ENCODE assay signal across 17 cellular contexts in the genomic region with DNA sequence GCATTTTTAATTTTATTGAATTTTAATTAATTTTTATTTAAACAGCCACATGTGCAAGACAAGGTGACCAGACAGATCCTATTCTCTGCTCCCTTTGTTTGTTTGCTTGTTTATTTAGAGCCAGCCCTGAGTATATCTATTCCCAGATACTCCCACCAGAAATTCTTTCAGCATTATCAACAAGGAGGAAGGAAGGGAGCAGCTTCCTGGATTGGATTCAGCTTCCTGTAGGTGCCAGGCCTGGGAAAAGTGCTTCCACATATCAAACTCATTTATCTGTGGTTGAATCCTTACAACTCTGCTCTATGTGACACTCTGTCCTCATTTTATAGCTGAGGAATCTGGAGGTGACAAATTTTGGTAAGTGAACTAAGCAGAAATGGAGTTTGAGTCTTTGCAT.
A peak's percentile ranks its signal among the peaks of the same experiment; 100 is the strongest.
DNase-seq lines count a peak whose midpoint lies in the region; ATAC-seq, FAIRE-seq and TF ChIP-seq lines count a peak whose summit lies in the region.
"Had no signal": no experiment of that assay in that cellular context is flagged by ENCODE, and none has a peak within 500 bp of the region (broad histone marks: within the 10 kb centered on the region; RNA-seq: fewer than 3 reads in every experiment).

No MANE protein-coding gene starts in this region.

- POLR2A ChIA-PET in naive thymus-derived CD4-positive, alpha-beta T cell (lab: Charles Lee), result interaction anchor here (1.0 to 1.9 kb wide), 3 partner anchors 13 to 59 kb away, joined by 3 to 6 read pairs (median 4); no protein-coding TSS in a partner anchor

- no peak for FAIRE-seq in astrocyte (lab: Jason Lieb, UNC)

- H3K27ac Mint-ChIP-seq in astrocyte (ENCODE audit: unreplicated experiment), result peak overlapping the region; percentile 37
- H3K27ac Mint-ChIP-seq in naive thymus-derived CD4-positive, alpha-beta T cell, result peak overlapping the region in 2 of 9 donors; percentile 39 to 69
- H3K27ac Mint-ChIP-seq: naive B cell had no signal

- ATAC-seq in heart right ventricle (peak in 2 of 8 donors; percentile 34 to 45), Right ventricle myocardium superior (ENCODE audit: poor library complexity) (no peak), upper lobe of left lung (ENCODE audit: low FRiP score in 2 of 2) (no peak), HG02884 (IDR thresholded peaks at IDR 0.05; ENCODE audit: unreplicated experiment) (no peak)
- ATAC-seq in naive thymus-derived CD4-positive, alpha-beta T cell, result no peak

- H3K4me3 Mint-ChIP-seq in astrocyte (ENCODE audit: unreplicated experiment), result no peak overlapping the region
- H3K4me3 Mint-ChIP-seq in naive thymus-derived CD4-positive, alpha-beta T cell, result peak overlapping the region in 1 of 10 donors; percentile 26
- H3K4me3 Mint-ChIP-seq: naive B cell had no signal

- peaks cover 4% of the 10 kb centered on the region for H3K36me3 Mint-ChIP-seq in astrocyte (ENCODE audit: low read depth, unreplicated experiment)
- H3K36me3 Mint-ChIP-seq in naive thymus-derived CD4-positive, alpha-beta T cell, result peaks cover 0 to 1% (median 0%) of the 10 kb centered on the region in 5 donors

- H3K79me2 ChIP-seq in astrocyte (ENCODE audit: insufficient read depth, low read length), result no peaks in the 10 kb centered on the region

- intact Hi-C loops in heart right ventricle (cut with DNase I) (loop anchor here in 4 of 10 donors (5.0 to 10.0 kb wide), 5 partner anchors 51 to 249 kb away; a partner anchor contains a TSS), Right ventricle myocardium superior (cut with DNase I) (no loop called here)
- intact Hi-C loops in naive thymus-derived CD4-positive, alpha-beta T cell (cut with micrococcal nuclease), result no loop called here

- H3K27me3 ChIP-seq in heart right ventricle (no peaks in the 10 kb centered on the region), astrocyte (ENCODE audit: insufficient read depth, low read length) (no peaks in the 10 kb centered on the region), upper lobe of left lung (no peaks in the 10 kb centered on the region)
- no peaks in the 10 kb centered on the region for H3K27me3 ChIP-seq in naive thymus-derived CD4-positive, alpha-beta T cell (ENCODE audit: control insufficient read depth in 2 of 2, insufficient read depth in 2 of 2, low read length in 2 of 2)
- H3K27me3 ChIP-seq: breast epithelium, vagina had no signal

- peak overlapping the region; percentile 24 for H3K9ac ChIP-seq in astrocyte (ENCODE audit: low read length)

- H3K27me3 Mint-ChIP-seq in astrocyte (ENCODE audit: low read depth, unreplicated experiment), result no peaks in the 10 kb centered on the region
- H3K27me3 Mint-ChIP-seq in naive thymus-derived CD4-positive, alpha-beta T cell, result peaks cover 0 to 3% (median 0%) of the 10 kb centered on the region in 5 donors

- TF ChIP-seq EP300 in upper lobe of left lung (IDR thresholded peaks at IDR 0.05), result peak in 2 of 4 donors; percentile 43 to 56

- TF ChIP-seq CTCF in heart right ventricle (IDR thresholded peaks at IDR 0.05) (no peak), astrocyte (IDR thresholded peaks at IDR 0.05; ENCODE audit: insufficient read depth, low read depth, low read length) (no peak), upper lobe of left lung (IDR thresholded peaks at IDR 0.05) (no peak)

- H2AFZ ChIP-seq in astrocyte (ENCODE audit: low read depth, low read length), result no peak overlapping the region

- H3K36me3 ChIP-seq in heart right ventricle (no peaks in the 10 kb centered on the region), astrocyte (ENCODE audit: insufficient read depth, low read length) (no peaks in the 10 kb centered on the region), upper lobe of left lung (no peaks in the 10 kb centered on the region)
- H3K36me3 ChIP-seq in naive thymus-derived CD4-positive, alpha-beta T cell (ENCODE audit: control insufficient read depth in 2 of 3, insufficient read depth in 3 of 3, low read length in 3 of 3), result no peaks in the 10 kb centered on the region
- H3K36me3 ChIP-seq: breast epithelium, vagina had no signal

- no peaks in the 10 kb centered on the region for H3K9me3 Mint-ChIP-seq in astrocyte (ENCODE audit: unreplicated experiment)
- peaks cover 0 to 1% (median 0%) of the 10 kb centered on the region in 11 donors for H3K9me3 Mint-ChIP-seq in naive thymus-derived CD4-positive, alpha-beta T cell

- H3K4me3 ChIP-seq in heart right ventricle, result no peak overlapping the region
- no peak overlapping the region for H3K4me3 ChIP-seq in astrocyte (ENCODE audit: insufficient read depth, low read depth, low read length)
- H3K4me3 ChIP-seq in upper lobe of left lung, result no peak overlapping the region
- H3K4me3 ChIP-seq in naive thymus-derived CD4-positive, alpha-beta T cell (ENCODE audit: low read length), result no peak overlapping the region
- H3K4me3 ChIP-seq: breast epithelium had no signal

- no peaks in the 10 kb centered on the region for H3K9me3 ChIP-seq in heart right ventricle
- no peaks in the 10 kb centered on the region for H3K9me3 ChIP-seq in astrocyte (ENCODE audit: insufficient read depth, low read depth, low read length)
- H3K9me3 ChIP-seq in upper lobe of left lung, result no peaks in the 10 kb centered on the region
- no peaks in the 10 kb centered on the region for H3K9me3 ChIP-seq in naive thymus-derived CD4-positive, alpha-beta T cell (ENCODE audit: control insufficient read depth in 2 of 3, low read length in 3 of 3)
- H3K9me3 ChIP-seq: breast epithelium, Caco-2, vagina had no signal

- no peaks in the 10 kb centered on the region for H4K20me1 ChIP-seq in astrocyte (ENCODE audit: insufficient read depth, low read length)

- peaks cover 56% of the 10 kb centered on the region for H3K4me1 Mint-ChIP-seq in astrocyte (ENCODE audit: low read depth, unreplicated experiment)
- H3K4me1 Mint-ChIP-seq in naive thymus-derived CD4-positive, alpha-beta T cell, result peaks cover 8 to 48% (median 36%) of the 10 kb centered on the region in 7 donors

- TF ChIP-seq POLR2A in upper lobe of left lung (IDR thresholded peaks at IDR 0.05), result no peak

- H3K27ac ChIP-seq in heart right ventricle (peak overlapping the region in 7 of 10 donors; percentile 4 to 53 (median 36)), astrocyte (ENCODE audit: low read depth, low read length) (no peak overlapping the region), upper lobe of left lung (peak overlapping the region; percentile 42 to 73 (median 70))
- no peak overlapping the region for H3K27ac ChIP-seq in naive thymus-derived CD4-positive, alpha-beta T cell (ENCODE audit: low read depth, low read length)
- H3K27ac ChIP-seq: breast epithelium had no signal

- DNase-seq in heart right ventricle, result no peak
- no peak for DNase-seq in Right ventricle myocardium superior
- no peak for DNase-seq in astrocyte (ENCODE audit: low read depth)
- peak; percentile 42 for DNase-seq in left kidney (ENCODE audit: low read depth, low spot score)
- no peak for DNase-seq in upper lobe of left lung
- DNase-seq in naive thymus-derived CD4-positive, alpha-beta T cell, result no peak
- no peak for DNase-seq in NCI-H345 (lab: John Stamatoyannopoulos, UW)
- DNase-seq: activated CD8-positive, alpha-beta memory T cell treated with anti-CD3 and anti-CD28 coated beads for 24 hours; activated naive CD4-positive, alpha-beta T cell; Caco-2; naive B cell; NCI-H82; SHP77; stimulated activated CD4-positive, alpha-beta T cell treated with anti-CD3 and anti-CD28 coated beads, Interleukin-4, amount 100 ng/mL, for 4 hours had no signal

- peak overlapping the region; percentile 47 for H3K4me2 ChIP-seq in astrocyte (ENCODE audit: low read length)

- peaks cover 0 to 58% (median 40%) of the 10 kb centered on the region in 9 donors for H3K4me1 ChIP-seq in heart right ventricle
- H3K4me1 ChIP-seq in astrocyte (ENCODE audit: insufficient read depth, low read length), result peaks cover 32% of the 10 kb centered on the region
- peaks cover 33 to 51% (median 48%) of the 10 kb centered on the region in 4 donors for H3K4me1 ChIP-seq in upper lobe of left lung
- peaks cover 0 to 25% of the 10 kb centered on the region in 2 donors for H3K4me1 ChIP-seq in naive thymus-derived CD4-positive, alpha-beta T cell (ENCODE audit: control insufficient read depth in 2 of 2, insufficient read depth in 2 of 2, low read length in 2 of 2)
- H3K4me1 ChIP-seq: breast epithelium, Caco-2 had no signal

- CTCF ChIA-PET in naive thymus-derived CD4-positive, alpha-beta T cell (lab: Charles Lee), result no interaction called here

Comparison
In these comparisons a context has a peak if more than half of its experiments do, and no peak if none do; other contexts are left out.
1. H3K27ac ChIP-seq: peak in heart right ventricle (7 of 10) and upper lobe of left lung (4 of 4); none in astrocyte (single experiment) and naive thymus-derived CD4-positive, alpha-beta T cell (single experiment).